ENCODE assay signal across 1 cellular context in genomic region chr4:47213539-47213938, GRCh38.
TF ChIP-seq lines count a peak whose summit lies in the region.

No MANE protein-coding gene starts in this region.

TF ChIP-seq in SK-N-SH, 30 proteins besides CTCF, POLR2A, EP300 and RAD21 (continued from another document):
- TF ChIP-seq YY1 (IDR thresholded peaks at IDR 0.05; ENCODE audit: low read depth) (no peak), CHD2 (IDR thresholded peaks at IDR 0.05; ENCODE audit: low read length, partially characterized antibody) (no peak)
